In genomic region chr6:14622878-14623542, GRCh38 we compare ENCODE assay signal across 20 cellular contexts.
A peak's percentile ranks its signal among the peaks of the same experiment; 100 is the strongest.
DNase-seq lines count a peak whose midpoint lies in the region; ATAC-seq, FAIRE-seq and TF ChIP-seq lines count a peak whose summit lies in the region.
"Had no signal": no experiment of that assay in that cellular context is flagged by ENCODE, and none has a peak within 500 bp of the region (broad histone marks: within the 10 kb centered on the region; RNA-seq: fewer than 3 reads in every experiment).

No MANE protein-coding gene starts in this region.

- H3K27me3 Mint-ChIP-seq in nephron progenitor cell (ENCODE audit: low read depth, poor library complexity), result peaks cover 3% of the 10 kb centered on the region
- H3K27me3 Mint-ChIP-seq in CD4-positive, alpha-beta T cell, result no peaks in the 10 kb centered on the region
- peaks cover 17 to 53% of the 10 kb centered on the region in 2 donors for H3K27me3 Mint-ChIP-seq in effector memory CD8-positive, alpha-beta T cell

- intact Hi-C loops in HepG2 (cut with micrococcal nuclease; ENCODE audit: unreplicated experiment), result no loop called here
- intact Hi-C loops in right lobe of liver (cut with DNase I), result no loop called here
- intact Hi-C loops in K562 (cut with micrococcal nuclease), result no loop called here
- intact Hi-C loops in CD4-positive, alpha-beta T cell (cut with DNase I, micrococcal nuclease), result no loop called here

- TF ChIP-seq CTCF in HepG2 (CRISPR knock-in tag; IDR thresholded peaks at IDR 0.05) (no peak), right lobe of liver (IDR thresholded peaks at IDR 0.05) (no peak), K562 (IDR thresholded peaks at IDR 0.05 in 2 of 3, conservative IDR thresholded peaks at IDR 0.05 in 1 of 3; ENCODE audit: insufficient read depth in 2 of 3, low read depth in 1 of 3, low read length in 3 of 3) (no peak), nephron progenitor cell (IDR thresholded peaks at IDR 0.05) (no peak)
- no peak for TF ChIP-seq CTCF in CD4-positive, alpha-beta T cell (IDR thresholded peaks at IDR 0.05)

- H2AFZ ChIP-seq in HepG2 (ENCODE audit: low read length) (no peak overlapping the region), K562 (ENCODE audit: low read depth, low read length) (peak overlapping the region; percentile 46; the same call in 1 of the 2 replicates)
- H2AFZ ChIP-seq: PC-9 had no signal

- H3K9me1 ChIP-seq in K562 (ENCODE audit: control insufficient read depth, insufficient read depth, low read length), result no peaks in the 10 kb centered on the region

- TF ChIP-seq EP300 in HepG2 (IDR thresholded peaks at IDR 0.05; ENCODE audit: low read depth in 2 of 2, low read length in 2 of 2), result no peak
- no peak for TF ChIP-seq EP300 in HepG2 (CRISPR knock-in tag; IDR thresholded peaks at IDR 0.05; ENCODE audit: borderline replicate concordance)
- TF ChIP-seq EP300 in K562 (IDR thresholded peaks at IDR 0.05; ENCODE audit: low read length), result no peak

- 23% methylated on average over 6 of the region's 6 CpGs for WGBS in HepG2 (ENCODE audit: low lambda C conversion rate)
- 61% methylated on average over 6 of the region's 6 CpGs for WGBS in right lobe of liver (ENCODE audit: insufficient coverage, low coverage, low lambda C conversion rate, missing lambda C conversion rate)
- 5% methylated on average over 6 of the region's 6 CpGs for WGBS in K562 (ENCODE audit: insufficient coverage, low coverage, missing lambda C conversion rate)

- FAIRE-seq in HepG2 (lab: Jason Lieb, UNC) (peak; percentile 51), K562 (lab: Jason Lieb, UNC) (peak; percentile 42)

- ATAC-seq in HepG2 (peak; percentile 16; the same call in 1 of the 3 replicates), right lobe of liver (no peak), K562 (no peak), HG02884 (IDR thresholded peaks at IDR 0.05; ENCODE audit: unreplicated experiment) (no peak)
- ATAC-seq in CD4-positive, alpha-beta T cell (ENCODE audit: poor library complexity), result no peak
- no peak for ATAC-seq in effector memory CD8-positive, alpha-beta T cell (replicated peaks)

- H3K4me3 ChIP-seq in HepG2 (replicated peaks in 1 of 3; ENCODE audit: insufficient read depth in 1 of 3, low read depth in 2 of 3, low read length in 3 of 3) (no peak overlapping the region), right lobe of liver (no peak overlapping the region), K562 (no peak overlapping the region)
- H3K4me3 ChIP-seq: PC-9 had no signal

- H3K4me1 ChIP-seq in HepG2 (ENCODE audit: insufficient read depth, low read length) (peaks cover 38% of the 10 kb centered on the region), right lobe of liver (no peaks in the 10 kb centered on the region), K562 (replicated peaks in 1 of 2; ENCODE audit: control insufficient read depth in 2 of 2, insufficient read depth in 2 of 2, low read length in 2 of 2) (peaks cover 25 to 27% of the 10 kb centered on the region in 2 experiments; a peak in 4 of 5 replicates)

- H4K20me1 ChIP-seq in HepG2 (ENCODE audit: insufficient read depth, low read length), result no peaks in the 10 kb centered on the region
- no peaks in the 10 kb centered on the region for H4K20me1 ChIP-seq in K562 (replicated peaks; ENCODE audit: control insufficient read depth, insufficient read depth, low read length)

- TF ChIP-seq RAD21 in HepG2 (CRISPR knock-in tag; IDR thresholded peaks at IDR 0.05) (no peak), K562 (CRISPR knock-in tag; conservative IDR thresholded peaks at IDR 0.05 in 1 of 2, IDR thresholded peaks at IDR 0.05 in 1 of 2) (no peak)

- H3K4me3 Mint-ChIP-seq in nephron progenitor cell, result peak overlapping the region; percentile 0
- no peak overlapping the region for H3K4me3 Mint-ChIP-seq in CD4-positive, alpha-beta T cell
- H3K4me3 Mint-ChIP-seq in effector memory CD8-positive, alpha-beta T cell, result no peak overlapping the region
- H3K4me3 Mint-ChIP-seq: CD4-positive, CD25-positive, alpha-beta regulatory T cell; H9 had no signal

- H3K9me3 ChIP-seq in HepG2 (ENCODE audit: low read length), result no peaks in the 10 kb centered on the region
- H3K9me3 ChIP-seq in right lobe of liver, result no peaks in the 10 kb centered on the region
- H3K9me3 ChIP-seq in K562 (replicated peaks; ENCODE audit: control insufficient read depth, insufficient read depth, low read depth, low read length), result no peaks in the 10 kb centered on the region
- no peaks in the 10 kb centered on the region for H3K9me3 ChIP-seq in CD4-positive, alpha-beta T cell (ENCODE audit: control insufficient read depth, low read length)
- H3K9me3 ChIP-seq: SK-N-SH had no signal

- POLR2A ChIA-PET in HepG2 (lab: Yijun Ruan, JAX), result interaction anchor here (0.7 kb wide), 1 partner anchor 17 kb away, joined by 3 read pairs; no protein-coding TSS in a partner anchor
- POLR2A ChIA-PET in K562 (lab: Yijun Ruan, JAX), result interaction anchor here (0.6 to 0.7 kb wide), 2 partner anchors 427 to 874 kb away, joined by 3 read pairs; no protein-coding TSS in a partner anchor
- POLR2A ChIA-PET in CD4-positive, alpha-beta T cell (lab: Charles Lee), result interaction anchor here (0.6 to 2.2 kb wide), 3 partner anchors 11 to 1524 kb away, joined by 3 to 9 read pairs (median 3); no protein-coding TSS in a partner anchor

- CTCF ChIA-PET in HepG2 (lab: Yijun Ruan, JAX; ENCODE audit: low intra/inter-chr PET ratio, low total read pairs) (no interaction called here), K562 (lab: Yijun Ruan, JAX; ENCODE audit: low intra/inter-chr PET ratio) (no interaction called here)
- CTCF ChIA-PET in CD4-positive, alpha-beta T cell (lab: Charles Lee), result no interaction called here

- H3K79me2 ChIP-seq in HepG2 (ENCODE audit: insufficient read depth, low read length) (no peaks in the 10 kb centered on the region), K562 (ENCODE audit: control insufficient read depth, insufficient read depth, low read length) (no peaks in the 10 kb centered on the region)

- BruUV-seq in HepG2 (replicated peaks; lab: Mats Ljungman, UMichigan) (no TSS peak), K562 (replicated peaks; lab: Mats Ljungman, UMichigan) (no TSS peak)

- no peak for TF ChIP-seq POLR2A in HepG2 (IDR thresholded peaks at IDR 0.05; ENCODE audit: insufficient read depth in 1 of 2, low read depth in 2 of 2, low read length in 2 of 2)
- TF ChIP-seq POLR2A in right lobe of liver (IDR thresholded peaks at IDR 0.05), result no peak
- no peak for TF ChIP-seq POLR2A in K562 (conservative IDR thresholded peaks at IDR 0.05)

- H3K27ac Mint-ChIP-seq in nephron progenitor cell, result peak overlapping the region; percentile 9
- no peak overlapping the region for H3K27ac Mint-ChIP-seq in CD4-positive, alpha-beta T cell
- no peak overlapping the region for H3K27ac Mint-ChIP-seq in effector memory CD8-positive, alpha-beta T cell
- H3K27ac Mint-ChIP-seq: CD4-positive, CD25-positive, alpha-beta regulatory T cell had no signal

- H3K9ac ChIP-seq in HepG2 (ENCODE audit: insufficient read depth, low read depth, low read length), result no peak overlapping the region
- no peak overlapping the region for H3K9ac ChIP-seq in K562 (ENCODE audit: insufficient read depth in 1 of 2, low read depth in 2 of 2, low read length in 2 of 2)
- H3K9ac ChIP-seq: SK-N-SH had no signal

- DNase-seq in HepG2 (ENCODE audit: low spot score) (peak; percentile 20), right lobe of liver (no peak), K562 (ENCODE audit: extremely low read depth in 1 of 4, low spot score in 3 of 4) (peak in 1 of 4 experiments; percentile 23), nephron progenitor cell (no peak)
- no peak for DNase-seq in CD4-positive, alpha-beta T cell
- no peak for DNase-seq in effector memory CD8-positive, alpha-beta T cell
- DNase-seq: 8988T; AML-193; CD4-positive, CD25-positive, alpha-beta regulatory T cell; COR-L47; DMS79; H9; NCI-H1092 treated with DMSO at 0.1 percent for 48 hours; NCI-H1436 treated with DMSO at 0.1 percent for 48 hours; NCI-H1930; PC-9; RPMI8226; SHP77; SK-N-SH had no signal

- peaks cover 54% of the 10 kb centered on the region for H3K4me1 Mint-ChIP-seq in nephron progenitor cell
- peaks cover 31% of the 10 kb centered on the region for H3K4me1 Mint-ChIP-seq in CD4-positive, alpha-beta T cell (ENCODE audit: low read depth)
- no peaks in the 10 kb centered on the region for H3K4me1 Mint-ChIP-seq in effector memory CD8-positive, alpha-beta T cell (ENCODE audit: low read depth in 2 of 2)

- H3K9me3 Mint-ChIP-seq in nephron progenitor cell, result peaks cover 12% of the 10 kb centered on the region
- no peaks in the 10 kb centered on the region for H3K9me3 Mint-ChIP-seq in CD4-positive, alpha-beta T cell
- peaks cover 0 to 3% of the 10 kb centered on the region in 2 donors for H3K9me3 Mint-ChIP-seq in effector memory CD8-positive, alpha-beta T cell
- H3K9me3 Mint-ChIP-seq: CD4-positive, CD25-positive, alpha-beta regulatory T cell had no signal

- H3K4me2 ChIP-seq in HepG2 (ENCODE audit: low read depth, low read length), result peak overlapping the region; percentile 57; the same call in 1 of the 2 replicates
- no peak overlapping the region for H3K4me2 ChIP-seq in K562 (ENCODE audit: insufficient read depth, low read length)
- H3K4me2 ChIP-seq: PC-9, SK-N-SH had no signal

- no peaks in the 10 kb centered on the region for H3K36me3 Mint-ChIP-seq in nephron progenitor cell (ENCODE audit: low read depth)
- H3K36me3 Mint-ChIP-seq in CD4-positive, alpha-beta T cell (ENCODE audit: low read depth), result no peaks in the 10 kb centered on the region
- peaks cover 3% of the 10 kb centered on the region for H3K36me3 Mint-ChIP-seq in effector memory CD8-positive, alpha-beta T cell (ENCODE audit: insufficient read depth)
- H3K36me3 Mint-ChIP-seq: CD4-positive, CD25-positive, alpha-beta regulatory T cell had no signal

- in situ Hi-C loops in HepG2 (cut with HindIII; ENCODE audit: extremely low pct_ligation_motif_present, low pct_unique_long_range_greater_than_20kb), result no loop called here
- in situ Hi-C loops in K562 (cut with MboI), result no loop called here

- H3K27ac ChIP-seq in HepG2 (ENCODE audit: extremely low read length, insufficient read depth, low read length), result no peak overlapping the region
- no peak overlapping the region for H3K27ac ChIP-seq in right lobe of liver
- no peak overlapping the region for H3K27ac ChIP-seq in K562 (ENCODE audit: extremely low read depth, low read depth, low read length)
- H3K27ac ChIP-seq in CD4-positive, alpha-beta T cell (ENCODE audit: low read depth, low read length), result no peak overlapping the region
- H3K27ac ChIP-seq: PC-9 had no signal

- H3K27me3 ChIP-seq in HepG2 (ENCODE audit: control insufficient read depth in 1 of 2, insufficient read depth in 2 of 2, low read length in 2 of 2) (peaks cover 0 to 4% of the 10 kb centered on the region in 2 experiments; a peak in 2 of 5 replicates), right lobe of liver (no peaks in the 10 kb centered on the region), K562 (ENCODE audit: control insufficient read depth in 2 of 2, insufficient read depth in 2 of 2, low read length in 2 of 2) (no peaks in the 10 kb centered on the region; a peak in 1 of 5 replicates)
- H3K27me3 ChIP-seq in CD4-positive, alpha-beta T cell (ENCODE audit: control insufficient read depth, insufficient read depth, low read length), result no peaks in the 10 kb centered on the region

- H3K36me3 ChIP-seq in HepG2 (replicated peaks in 1 of 2; ENCODE audit: control insufficient read depth in 1 of 2, insufficient read depth in 2 of 2, low read length in 2 of 2) (no peaks in the 10 kb centered on the region), right lobe of liver (no peaks in the 10 kb centered on the region), K562 (ENCODE audit: control insufficient read depth, insufficient read depth, low read length) (no peaks in the 10 kb centered on the region)

Comparison
In these comparisons a context has a peak if more than half of its experiments do, and no peak if none do; other contexts are left out.
1. Of the 241 proteins assayed by ChIP-seq in both HepG2 and K562: peak only in HepG2: NR2F6; only in K562: CHD2 and KDM1A; in both: none; in neither: 238.